33 cellular contexts compared by ENCODE assay signal in genomic region chr19:5485286-5485636, GRCh38. TPM values are rescaled to one million over a fixed set of nuclear protein-coding genes. Genes with fewer than 3 reads are reported as not detected.
"Had no signal": no experiment of that assay in that cellular context is flagged by ENCODE, and none has a peak within 500 bp of the region (broad histone marks: within the 10 kb centered on the region; RNA-seq: fewer than 3 reads in every experiment).

No MANE protein-coding gene starts in this region.

- H3K4me3 ChIP-seq: MG63, PC-9 had no signal

- H3K4me1 Mint-ChIP-seq: activated CD4-positive, alpha-beta memory T cell treated with anti-CD3 and anti-CD28 coated beads, Interleukin-2, amount 10 ng/mL, durations not matched to agents 7 days and 5 days; activated CD8-positive, alpha-beta memory T cell treated with anti-CD3 and anti-CD28 coated beads, Interleukin-2, amount 10 ng/mL, durations not matched to agents 7 days and 5 days; activated naive CD4-positive, alpha-beta T cell treated with anti-CD3 and anti-CD28 coated beads, Interleukin-2, amount 10 ng/mL, durations not matched to agents 7 days and 5 days; activated naive CD8-positive, alpha-beta T cell treated with anti-CD3 and anti-CD28 coated beads, Interleukin-2, amount 50 U/mL, for 24 hours had no signal

- H3K36me3 Mint-ChIP-seq: activated CD8-positive, alpha-beta memory T cell treated with anti-CD3 and anti-CD28 coated beads, Interleukin-2, amount 10 ng/mL, durations not matched to agents 7 days and 5 days; activated naive CD4-positive, alpha-beta T cell treated with anti-CD3 and anti-CD28 coated beads, Interleukin-2, amount 10 ng/mL, durations not matched to agents 7 days and 5 days; activated naive CD8-positive, alpha-beta T cell had no signal

- H3K27me3 Mint-ChIP-seq: activated CD4-positive, alpha-beta memory T cell treated with anti-CD3 and anti-CD28 coated beads, Interleukin-2, amount 10 ng/mL, durations not matched to agents 7 days and 5 days had no signal

- H3K4me3 Mint-ChIP-seq: activated CD4-positive, alpha-beta memory T cell treated with anti-CD3 and anti-CD28 coated beads, Interleukin-2, amount 10 ng/mL, durations not matched to agents 7 days and 5 days; activated CD8-positive, alpha-beta memory T cell treated with anti-CD3 and anti-CD28 coated beads, Interleukin-2, amount 10 ng/mL, durations not matched to agents 7 days and 5 days; activated naive CD4-positive, alpha-beta T cell treated with anti-CD3 and anti-CD28 coated beads, Interleukin-2, amount 10 ng/mL, durations not matched to agents 7 days and 5 days; activated naive CD8-positive, alpha-beta T cell; activated naive CD8-positive, alpha-beta T cell treated with anti-CD3 and anti-CD28 coated beads, Interleukin-2, amount 50 U/mL, for 24 hours had no signal

- H3K9me3 Mint-ChIP-seq: activated CD4-positive, alpha-beta memory T cell treated with anti-CD3 and anti-CD28 coated beads, Interleukin-2, amount 10 ng/mL, durations not matched to agents 7 days and 5 days had no signal

- DNase-seq: activated CD4-positive, alpha-beta memory T cell treated with anti-CD3 and anti-CD28 coated beads, Interleukin-2, amount 10 ng/mL, durations not matched to agents 7 days and 5 days; activated CD4-positive, alpha-beta T cell treated with anti-CD3 and anti-CD28 coated beads for 1 hour; activated CD4-positive, alpha-beta T cell treated with anti-CD3 and anti-CD28 coated beads for 48 hours; activated CD4-positive, CD25-positive, alpha-beta regulatory T cell; activated CD8-positive, alpha-beta memory T cell treated with anti-CD3 and anti-CD28 coated beads for 24 hours; activated CD8-positive, alpha-beta memory T cell treated with anti-CD3 and anti-CD28 coated beads, Interleukin-2, amount 10 ng/mL, durations not matched to agents 7 days and 5 days; activated CD8-positive, alpha-beta memory T cell treated with anti-CD3 and anti-CD28 coated beads, Interleukin-2, amount 50 U/mL, for 48 hours; activated effector memory CD4-positive, alpha-beta T cell treated with Interleukin-2 at 50 U/mL for 16 hours; activated naive CD4-positive, alpha-beta T cell treated with anti-CD3 and anti-CD28 coated beads, Interleukin-2, amount 10 ng/mL, durations not matched to agents 7 days and 5 days; activated naive CD8-positive, alpha-beta T cell treated with anti-CD3 and anti-CD28 coated beads, Interleukin-2, amount 50 U/mL, for 24 hours; activated T-cell treated with anti-CD3 and anti-CD28 coated beads, Interleukin-2, amount 50 U/mL, for 48 hours; brain microvascular endothelial cell; central memory CD4-positive, alpha-beta T cell; Kasumi-1; KG1; MG63; NCI-H1048; NCI-H1105 treated with DMSO at 0.1 percent for 48 hours; NCI-H1694; NCI-H1930; NCI-H2081 treated with DMSO at 0.1 percent for 48 hours; NCI-H226; NCI-H446 treated with DMSO at 0.1 percent for 48 hours; NCI-H524 treated with DMSO at 0.1 percent for 48 hours; PC-9; Right ventricle myocardium superior; SW 1271; T-helper 1 cell; T1000; WERI-Rb-1 had no signal

- H3K27me3 ChIP-seq: MG63 had no signal

- H3K27ac ChIP-seq: brain microvascular endothelial cell, PC-9, WERI-Rb-1 had no signal

- H3K27ac Mint-ChIP-seq: activated CD4-positive, alpha-beta memory T cell treated with anti-CD3 and anti-CD28 coated beads, Interleukin-2, amount 10 ng/mL, durations not matched to agents 7 days and 5 days; activated CD8-positive, alpha-beta memory T cell treated with anti-CD3 and anti-CD28 coated beads, Interleukin-2, amount 10 ng/mL, durations not matched to agents 7 days and 5 days; activated naive CD4-positive, alpha-beta T cell treated with anti-CD3 and anti-CD28 coated beads, Interleukin-2, amount 10 ng/mL, durations not matched to agents 7 days and 5 days; activated naive CD8-positive, alpha-beta T cell; activated naive CD8-positive, alpha-beta T cell treated with anti-CD3 and anti-CD28 coated beads, Interleukin-2, amount 50 U/mL, for 24 hours had no signal

- H3K36me3 ChIP-seq: brain microvascular endothelial cell, MG63, WERI-Rb-1 had no signal

- H3K4me2 ChIP-seq: PC-9 had no signal

- H2AFZ ChIP-seq: PC-9 had no signal

- H3K9me3 ChIP-seq: MG63 had no signal

- ATAC-seq: activated CD8-positive, alpha-beta memory T cell treated with anti-CD3 and anti-CD28 coated beads, Interleukin-2, amount 10 ng/mL, durations not matched to agents 7 days and 5 days; activated naive CD8-positive, alpha-beta T cell treated with anti-CD3 and anti-CD28 coated beads, Interleukin-2, amount 50 U/mL, for 24 hours had no signal

RNA-seq across cellular contexts. Expression of gene ZNRF4, which starts 30.0 kb away (rescaled TPM):
- total RNA-seq: activated CD4-positive, alpha-beta memory T cell treated with anti-CD3 and anti-CD28 coated beads, Interleukin-2, amount 10 ng/mL, durations not matched to agents 7 days and 5 days; activated CD8-positive, alpha-beta memory T cell treated with anti-CD3 and anti-CD28 coated beads, Interleukin-2, amount 10 ng/mL, durations not matched to agents 7 days and 5 days; OCI-LY7; PC-9; Right ventricle myocardium superior; T-helper 2 cell treated with Interferon-gamma antibody and Interleukin-4, amounts not matched to agents 100 ng/mL and 5 ng/mL, for 36 hours had no signal
